ENCODE assay signal across 21 cellular contexts in genomic region chr10:101625821-101626412, GRCh38. TPM values are rescaled to one million over a fixed set of nuclear protein-coding genes. Genes with fewer than 3 reads are reported as not detected.
DNase-seq lines count a peak whose midpoint lies in the region; ATAC-seq and TF ChIP-seq lines count a peak whose summit lies in the region.
"Had no signal": no experiment of that assay in that cellular context is flagged by ENCODE, and none has a peak within 500 bp of the region (broad histone marks: within the 10 kb centered on the region; RNA-seq: fewer than 3 reads in every experiment).

No MANE protein-coding gene starts in this region.

- no peaks in the 10 kb centered on the region for H3K9me3 Mint-ChIP-seq in activated CD8-positive, alpha-beta memory T cell treated with anti-CD3 and anti-CD28 coated beads, Interleukin-2, amount 10 ng/mL, durations not matched to agents 7 days and 5 days (ENCODE audit: low read depth)
- H3K9me3 Mint-ChIP-seq in stimulated activated memory B cell treated with anti-CD40 and anti-IgM and Interleukin-4, amounts not matched to agents 10 μg/mL and 1 μg/mL and 100 μg/mL, for 72 hours = no peaks in the 10 kb centered on the region
- no peaks in the 10 kb centered on the region for H3K9me3 Mint-ChIP-seq in activated CD4-positive, alpha-beta T cell treated with anti-CD3 and anti-CD28 coated beads for 36 hours (ENCODE audit: low read depth)
- H3K9me3 Mint-ChIP-seq: activated T-helper 1 cell treated with anti-CD3 and anti-CD28 coated beads, Interleukin-12 subunit alpha, Interleukin-12 subunit beta, Interleukin-2, Interleukin-4 antibody, amounts not matched to agents 30 ng/mL and 10 ng/mL and 1 ng/mL, durations not matched to agents 14 hours and 24 hours and 36 hours; CD4-positive, alpha-beta memory T cell; neural progenitor cell had no signal

- DNase-seq in activated CD8-positive, alpha-beta memory T cell treated with anti-CD3 and anti-CD28 coated beads, Interleukin-2, amount 10 ng/mL, durations not matched to agents 7 days and 5 days = no peak
- no peak for DNase-seq in activated CD8-positive, alpha-beta memory T cell treated with anti-CD3 and anti-CD28 coated beads, Interleukin-2, amount 50 U/mL, for 4 hours
- DNase-seq in NCI-H69 (lab: John Stamatoyannopoulos, UW) (peak; percentile 5), foreskin keratinocyte (no peak), ureter (ENCODE audit: low spot score) (no peak)
- DNase-seq in activated CD4-positive, alpha-beta T cell treated with anti-CD3 and anti-CD28 coated beads for 36 hours = no peak
- no peak for DNase-seq in central memory CD4-positive, alpha-beta T cell
- DNase-seq: activated CD8-positive, alpha-beta memory T cell treated with anti-CD3 and anti-CD28 coated beads for 24 hours; CD4-positive, alpha-beta memory T cell; effector memory CD4-positive, alpha-beta T cell; hippocampal formation; islet precursor cell; mesenchymal stem cell; NCI-H510A; T-helper 17 cell; tibial artery; WERI-Rb-1 had no signal

- CTCF ChIA-PET in activated CD8-positive, alpha-beta memory T cell treated with anti-CD3 and anti-CD28 coated beads, Interleukin-2, amount 10 ng/mL, durations not matched to agents 7 days and 5 days (lab: Charles Lee) = no interaction called here
- CTCF ChIA-PET in activated CD4-positive, alpha-beta T cell treated with anti-CD3 and anti-CD28 coated beads for 36 hours (lab: Charles Lee) = no interaction called here

- H3K36me3 Mint-ChIP-seq in activated CD8-positive, alpha-beta memory T cell treated with anti-CD3 and anti-CD28 coated beads, Interleukin-2, amount 10 ng/mL, durations not matched to agents 7 days and 5 days = peaks cover 7% of the 10 kb centered on the region
- H3K36me3 Mint-ChIP-seq in stimulated activated memory B cell treated with anti-CD40 and anti-IgM and Interleukin-4, amounts not matched to agents 10 μg/mL and 1 μg/mL and 100 μg/mL, for 72 hours = peaks cover 64% of the 10 kb centered on the region
- H3K36me3 Mint-ChIP-seq in activated CD4-positive, alpha-beta T cell treated with anti-CD3 and anti-CD28 coated beads for 36 hours (ENCODE audit: low read depth) = peaks cover 12% of the 10 kb centered on the region

- H3K4me3 Mint-ChIP-seq in activated CD8-positive, alpha-beta memory T cell treated with anti-CD3 and anti-CD28 coated beads, Interleukin-2, amount 10 ng/mL, durations not matched to agents 7 days and 5 days = no peak overlapping the region
- no peak overlapping the region for H3K4me3 Mint-ChIP-seq in stimulated activated memory B cell treated with anti-CD40 and anti-IgM and Interleukin-4, amounts not matched to agents 10 μg/mL and 1 μg/mL and 100 μg/mL, for 72 hours
- no peak overlapping the region for H3K4me3 Mint-ChIP-seq in activated CD4-positive, alpha-beta T cell treated with anti-CD3 and anti-CD28 coated beads for 36 hours
- H3K4me3 Mint-ChIP-seq: activated T-helper 1 cell treated with anti-CD3 and anti-CD28 coated beads, Interleukin-12 subunit alpha, Interleukin-12 subunit beta, Interleukin-2, Interleukin-4 antibody, amounts not matched to agents 30 ng/mL and 10 ng/mL and 1 ng/mL, durations not matched to agents 14 hours and 24 hours and 36 hours; CD4-positive, alpha-beta memory T cell; neural progenitor cell; T-helper 17 cell had no signal

- H3K27ac Mint-ChIP-seq in activated CD8-positive, alpha-beta memory T cell treated with anti-CD3 and anti-CD28 coated beads, Interleukin-2, amount 10 ng/mL, durations not matched to agents 7 days and 5 days = peak overlapping the region; percentile 18
- peak overlapping the region; percentile 74 for H3K27ac Mint-ChIP-seq in stimulated activated memory B cell treated with anti-CD40 and anti-IgM and Interleukin-4, amounts not matched to agents 10 μg/mL and 1 μg/mL and 100 μg/mL, for 72 hours
- H3K27ac Mint-ChIP-seq in activated CD4-positive, alpha-beta T cell treated with anti-CD3 and anti-CD28 coated beads for 36 hours = no peak overlapping the region
- H3K27ac Mint-ChIP-seq: activated T-helper 1 cell treated with anti-CD3 and anti-CD28 coated beads, Interleukin-12 subunit alpha, Interleukin-12 subunit beta, Interleukin-2, Interleukin-4 antibody, amounts not matched to agents 30 ng/mL and 10 ng/mL and 1 ng/mL, durations not matched to agents 14 hours and 24 hours and 36 hours; neural progenitor cell had no signal

- no peaks in the 10 kb centered on the region for H3K4me1 Mint-ChIP-seq in activated CD8-positive, alpha-beta memory T cell treated with anti-CD3 and anti-CD28 coated beads, Interleukin-2, amount 10 ng/mL, durations not matched to agents 7 days and 5 days
- peaks cover 24% of the 10 kb centered on the region for H3K4me1 Mint-ChIP-seq in stimulated activated memory B cell treated with anti-CD40 and anti-IgM and Interleukin-4, amounts not matched to agents 10 μg/mL and 1 μg/mL and 100 μg/mL, for 72 hours
- no peaks in the 10 kb centered on the region for H3K4me1 Mint-ChIP-seq in activated CD4-positive, alpha-beta T cell treated with anti-CD3 and anti-CD28 coated beads for 36 hours

- no peak overlapping the region for H3K27ac ChIP-seq in foreskin keratinocyte
- H3K27ac ChIP-seq: neural progenitor cell, SJSA1, tibial artery, WERI-Rb-1 had no signal

- POLR2A ChIA-PET in activated CD4-positive, alpha-beta T cell treated with anti-CD3 and anti-CD28 coated beads for 36 hours (lab: Charles Lee) = no interaction called here

- no peaks in the 10 kb centered on the region for H3K27me3 ChIP-seq in foreskin keratinocyte
- H3K27me3 ChIP-seq: neural progenitor cell, SJSA1, tibial artery had no signal

- TF ChIP-seq CTCF in foreskin keratinocyte (conservative IDR thresholded peaks at IDR 0.05) = no peak

- no peak for ATAC-seq in activated CD8-positive, alpha-beta memory T cell treated with anti-CD3 and anti-CD28 coated beads, Interleukin-2, amount 10 ng/mL, durations not matched to agents 7 days and 5 days
- peak; percentile 25 for ATAC-seq in foreskin keratinocyte
- ATAC-seq in stimulated activated memory B cell treated with anti-CD40 and anti-IgM and Interleukin-4, amounts not matched to agents 10 μg/mL and 1 μg/mL and 100 μg/mL, for 72 hours = no peak
- no peak for ATAC-seq in activated CD4-positive, alpha-beta T cell treated with anti-CD3 and anti-CD28 coated beads for 36 hours
- ATAC-seq: T-helper 17 cell had no signal

- intact Hi-C loops in activated CD4-positive, alpha-beta T cell treated with anti-CD3 and anti-CD28 coated beads for 36 hours (cut with DNase I, micrococcal nuclease) = loop anchor here in 1 of 2 experiments (2.0 kb wide), 1 partner anchor 21 kb away; no protein-coding TSS in a partner anchor

- H3K27me3 Mint-ChIP-seq in activated CD8-positive, alpha-beta memory T cell treated with anti-CD3 and anti-CD28 coated beads, Interleukin-2, amount 10 ng/mL, durations not matched to agents 7 days and 5 days = no peaks in the 10 kb centered on the region
- H3K27me3 Mint-ChIP-seq in stimulated activated memory B cell treated with anti-CD40 and anti-IgM and Interleukin-4, amounts not matched to agents 10 μg/mL and 1 μg/mL and 100 μg/mL, for 72 hours = no peaks in the 10 kb centered on the region
- H3K27me3 Mint-ChIP-seq in activated CD4-positive, alpha-beta T cell treated with anti-CD3 and anti-CD28 coated beads for 36 hours = no peaks in the 10 kb centered on the region
- H3K27me3 Mint-ChIP-seq: CD4-positive, alpha-beta memory T cell; T-helper 17 cell had no signal

- peaks cover 5% of the 10 kb centered on the region for H3K4me1 ChIP-seq in foreskin keratinocyte
- H3K4me1 ChIP-seq: SJSA1 had no signal

RNA-seq across cellular contexts. Expression of gene DPCD, which starts 37.8 kb away (rescaled TPM):
- 1 to 10 TPM; 3.7 to 4.2 TPM for total RNA-seq in activated CD8-positive, alpha-beta memory T cell treated with anti-CD3 and anti-CD28 coated beads, Interleukin-2, amount 10 ng/mL, durations not matched to agents 7 days and 5 days
- total RNA-seq in foreskin keratinocyte (29.4 and 32.0 TPM in 2 replicates), ureter (18.0 TPM)
- 42.1 and 44.9 TPM in 2 replicates for polyA plus RNA-seq in foreskin keratinocyte
- total RNA-seq in activated CD4-positive, alpha-beta T cell treated with anti-CD3 and anti-CD28 coated beads for 36 hours = 10 to 100 TPM; 15.5 to 19.3 TPM

RNA-seq across cellular contexts. Expression of gene POLL, which starts 37.9 kb away (rescaled TPM):
- 10 to 100 TPM; 30.5 to 34.1 TPM for total RNA-seq in activated CD8-positive, alpha-beta memory T cell treated with anti-CD3 and anti-CD28 coated beads, Interleukin-2, amount 10 ng/mL, durations not matched to agents 7 days and 5 days
- 15.4 and 16.1 TPM in 2 replicates for total RNA-seq in foreskin keratinocyte
- polyA plus RNA-seq in foreskin keratinocyte = 16.0 and 16.8 TPM in 2 replicates
- 10 to 100 TPM; 30.2 to 31.4 TPM for total RNA-seq in activated CD4-positive, alpha-beta T cell treated with anti-CD3 and anti-CD28 coated beads for 36 hours
- 35.9 TPM for total RNA-seq in ureter
